1 cellular context compared by ENCODE assay signal in the genomic region with DNA sequence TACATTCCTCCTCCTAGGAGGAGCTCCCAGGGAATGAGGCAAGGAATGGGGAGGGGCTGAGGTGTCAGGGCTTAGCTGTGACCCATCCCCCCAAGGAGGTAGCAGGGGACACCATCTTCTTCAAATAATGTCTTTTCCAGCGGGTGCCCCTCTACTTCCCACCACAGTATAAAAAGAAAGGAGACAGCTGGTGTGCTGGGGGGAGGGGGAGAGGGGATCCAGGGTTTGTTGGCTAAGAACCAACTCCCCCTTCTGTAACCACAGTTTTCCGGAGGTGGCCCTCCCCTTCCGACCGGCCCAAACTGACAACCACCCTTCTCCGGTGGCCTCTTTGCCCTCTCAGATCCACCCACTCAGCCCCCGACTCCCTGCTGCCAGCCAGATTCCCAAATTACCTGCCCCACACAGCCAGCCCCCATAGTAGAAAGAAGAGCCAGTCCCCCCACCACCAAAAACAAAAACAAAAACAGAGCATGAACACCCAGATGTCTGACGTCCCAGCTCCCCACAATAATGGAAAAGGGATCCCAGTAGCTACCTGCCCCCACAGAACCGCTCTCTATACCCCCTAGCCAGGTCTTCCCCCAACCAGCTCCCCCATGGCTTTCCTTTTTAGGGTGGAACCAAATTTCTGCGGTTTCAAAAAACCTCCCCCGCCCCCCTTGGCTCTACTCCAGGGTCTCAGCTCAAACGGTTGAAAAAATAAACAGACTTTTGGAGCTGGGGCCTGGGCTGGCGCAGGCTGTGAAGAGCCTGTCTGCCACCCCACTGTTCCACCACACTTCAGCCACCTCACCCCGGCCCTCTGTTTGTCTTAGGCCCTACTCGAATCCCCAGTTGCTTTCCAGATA.
TF ChIP-seq lines count a peak whose summit lies in the region.

No MANE protein-coding gene starts in this region.

TF ChIP-seq in H1, 55 proteins besides CTCF, POLR2A, EP300 and RAD21:
- TF ChIP-seq FOSL1 (IDR thresholded peaks at IDR 0.05; ENCODE audit: insufficient read depth, low read depth, low read length) (no peak), TAF1 (IDR thresholded peaks at IDR 0.05; ENCODE audit: low read depth, low read length) (no peak), CBX5 (IDR thresholded peaks at IDR 0.05; ENCODE audit: low read depth, low read length) (no peak), SP1 (IDR thresholded peaks at IDR 0.05; ENCODE audit: low read depth, low read length) (0 out of 2 replicates have a peak, but pooled peaks have one; percentile 54), NRF1 (IDR thresholded peaks at IDR 0.05; ENCODE audit: low read depth, low read length) (no peak), SP4 (IDR thresholded peaks at IDR 0.05; ENCODE audit: low read length) (no peak), YY1 (IDR thresholded peaks at IDR 0.05; ENCODE audit: low read depth, low read length) (no peak), SIN3A (conservative IDR thresholded peaks at IDR 0.05 in 1 of 2, IDR thresholded peaks at IDR 0.05 in 1 of 2; ENCODE audit: low read depth in 1 of 2, low read length in 2 of 2) (peak; percentile 66 to 71; a peak in 1 of 4 replicates), CTBP2 (IDR thresholded peaks at IDR 0.05; ENCODE audit: borderline replicate concordance, insufficient read depth, insufficient read length, low read length) (no peak), POLR2AphosphoS5 (IDR thresholded peaks at IDR 0.05; ENCODE audit: low read depth, low read length) (no peak), TEAD4 (IDR thresholded peaks at IDR 0.05; ENCODE audit: low read depth, low read length) (no peak)
TF ChIP-seq in H1: peak in this region for 2.
